Comparison of ENCODE assay signal across 33 cellular contexts in the genomic region with DNA sequence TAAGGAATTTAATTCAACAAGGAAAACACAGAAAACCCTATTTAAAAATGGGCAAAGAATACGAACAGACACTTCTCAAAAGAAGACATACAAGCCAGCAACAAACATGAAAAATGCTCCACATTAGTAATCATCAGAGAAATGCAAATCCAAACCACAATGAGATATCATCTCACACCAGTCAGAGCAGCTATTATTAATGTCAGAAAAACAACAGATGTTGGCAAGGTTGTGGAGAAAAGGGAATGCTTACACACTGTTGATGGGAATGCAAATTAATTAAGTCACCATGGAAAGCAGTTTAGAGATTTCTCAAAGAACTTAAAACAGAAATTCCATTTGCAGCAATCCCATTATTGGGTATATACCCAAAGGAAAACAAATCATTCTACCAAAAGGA.
"Had no signal": no experiment of that assay in that cellular context is flagged by ENCODE, and none has a peak within 500 bp of the region (broad histone marks: within the 10 kb centered on the region; RNA-seq: fewer than 3 reads in every experiment).

No MANE protein-coding gene starts in this region.

- H3K36me3 Mint-ChIP-seq: stimulated activated effector memory CD8-positive, alpha-beta T cell treated with anti-CD3 and anti-CD28 coated beads, Interleukin-12 subunit alpha, Interleukin-12 subunit beta, amount 100 ng/mL, for 72 hours had no signal

- H3K27me3 ChIP-seq: breast epithelium, pancreas had no signal

- DNase-seq: activated CD4-positive, alpha-beta T cell treated with anti-CD3 and anti-CD28 coated beads for 4 hours; activated CD4-positive, alpha-beta T cell treated with anti-CD3 and anti-CD28 coated beads, Interleukin-2, amount 50 U/mL, for 4 hours; activated CD8-positive, alpha-beta memory T cell treated with anti-CD3 and anti-CD28 coated beads, Interleukin-2, amount 50 U/mL, for 4 hours; activated gamma-delta T cell treated with Interleukin-2 at 50 U/mL for 16 hours; activated naive CD4-positive, alpha-beta T cell treated with anti-CD3 and anti-CD28 coated beads, Interleukin-2, amount 50 U/mL, for 16 hours; activated T-cell treated with anti-CD3 and anti-CD28 coated beads, Interleukin-2, amount 50 U/mL, for 24 hours; amygdala; central memory CD4-positive, alpha-beta T cell; endodermal cell; glutamatergic neuron; islet precursor cell; left ventricle myocardium inferior; naive thymus-derived CD8-positive, alpha-beta T cell; nucleus accumbens; pancreas; retina; small intestine; stimulated activated CD4-positive, alpha-beta T cell treated with anti-CD3 and anti-CD28 coated beads, Interleukin-4, amount 100 ng/mL, for 24 hours; trophoblast cell had no signal

- H3K36me3 ChIP-seq: breast epithelium, left ventricle myocardium inferior, pancreas, prostate gland, thoracic aorta had no signal

- H3K79me2 ChIP-seq: hepatocyte had no signal

- H3K4me1 Mint-ChIP-seq: stimulated activated effector memory CD8-positive, alpha-beta T cell treated with anti-CD3 and anti-CD28 coated beads, Interleukin-12 subunit alpha, Interleukin-12 subunit beta, amount 100 ng/mL, for 72 hours had no signal

- H3K9me3 ChIP-seq: pancreas, prostate gland, thoracic aorta had no signal

- H3K4me3 Mint-ChIP-seq: activated T-cell treated with anti-CD3 and anti-CD28 coated beads, Interleukin-2, amount 50 U/mL, for 24 hours; dendritic cell treated with granulocyte-macrophage colony-stimulating factor and Interleukin-4, amounts not matched to agents 40 ng/mL and 50 ng/mL, for 4 days; endodermal cell; naive thymus-derived CD8-positive, alpha-beta T cell; neural crest cell; stimulated activated effector memory CD8-positive, alpha-beta T cell treated with anti-CD3 and anti-CD28 coated beads, Interleukin-12 subunit alpha, Interleukin-12 subunit beta, amount 100 ng/mL, for 72 hours; stimulated activated naive CD8-positive, alpha-beta T cell treated with anti-CD3 and anti-CD28 coated beads, Interleukin-15, Interleukin-2, amounts not matched to agents 100 ng/mL and 50 ng/mL, for 24 hours had no signal

- H2AFZ ChIP-seq: hepatocyte had no signal

- ATAC-seq: esophagus mucosa; naive thymus-derived CD8-positive, alpha-beta T cell; pancreas; sciatic nerve; stimulated activated effector memory CD8-positive, alpha-beta T cell treated with anti-CD3 and anti-CD28 coated beads, Interleukin-12 subunit alpha, Interleukin-12 subunit beta, amount 100 ng/mL, for 72 hours had no signal

- H3K27ac ChIP-seq: breast epithelium, hepatocyte, left ventricle myocardium inferior, pancreas, prostate gland, thoracic aorta, VCaP had no signal

- H3K4me1 ChIP-seq: breast epithelium, left ventricle myocardium inferior, pancreas, prostate gland had no signal

- H3K4me2 ChIP-seq: hepatocyte had no signal

- H3K9me3 Mint-ChIP-seq: stimulated activated naive CD8-positive, alpha-beta T cell treated with anti-CD3 and anti-CD28 coated beads, Interleukin-15, Interleukin-2, amounts not matched to agents 100 ng/mL and 50 ng/mL, for 24 hours had no signal

- H3K4me3 ChIP-seq: breast epithelium, hepatocyte, left ventricle myocardium inferior, lung, pancreas, prostate gland, thoracic aorta had no signal

- H3K27ac Mint-ChIP-seq: activated T-cell treated with anti-CD3 and anti-CD28 coated beads, Interleukin-2, amount 50 U/mL, for 24 hours; dendritic cell treated with granulocyte-macrophage colony-stimulating factor and Interleukin-4, amounts not matched to agents 40 ng/mL and 50 ng/mL, for 4 days; endodermal cell; naive thymus-derived CD8-positive, alpha-beta T cell; stimulated activated effector memory CD8-positive, alpha-beta T cell treated with anti-CD3 and anti-CD28 coated beads, Interleukin-12 subunit alpha, Interleukin-12 subunit beta, amount 100 ng/mL, for 72 hours; stimulated activated naive CD8-positive, alpha-beta T cell treated with anti-CD3 and anti-CD28 coated beads, Interleukin-15, Interleukin-2, amounts not matched to agents 100 ng/mL and 50 ng/mL, for 24 hours had no signal

- FAIRE-seq: frontal cortex, pancreas, small intestine, urothelium cell line had no signal
